In the genomic region with DNA sequence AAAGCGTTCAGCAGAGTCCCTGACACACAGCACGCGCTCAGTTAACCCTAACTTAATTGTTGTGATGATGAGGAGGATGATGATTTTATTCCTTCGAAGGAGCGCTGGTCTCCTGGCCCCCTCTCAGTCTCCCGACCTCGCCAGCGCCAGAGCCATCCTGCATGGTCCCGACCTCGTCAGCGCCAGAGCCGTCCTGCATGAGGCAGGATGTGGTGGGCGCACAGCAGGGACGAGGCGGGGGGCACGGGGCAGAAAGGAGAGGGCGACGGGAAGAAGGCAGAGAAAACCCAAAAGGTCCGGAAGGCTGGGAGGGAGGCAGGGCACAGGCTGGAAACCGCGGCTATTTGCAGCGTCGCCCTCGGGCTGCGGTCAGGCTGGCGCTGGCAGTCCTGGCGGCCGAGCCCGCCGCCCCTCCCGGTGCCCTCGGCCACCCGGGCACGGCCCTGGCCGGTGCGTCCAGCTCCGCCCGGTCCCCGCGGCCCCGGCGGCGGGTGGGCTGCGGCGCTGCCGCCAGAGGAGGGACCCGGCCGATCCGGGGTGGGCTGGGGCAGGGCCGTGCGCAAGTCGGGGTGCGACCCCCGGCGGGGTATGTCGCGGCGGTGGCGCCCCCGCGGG, we compare ENCODE assay signal across 8 cellular contexts. TPM values are rescaled to one million over a fixed set of nuclear protein-coding genes. Genes with fewer than 3 reads are reported as not detected.
DNase-seq lines count a peak whose midpoint lies in the region; ATAC-seq lines count a peak whose summit lies in the region.

No MANE protein-coding gene starts in this region.

- ATAC-seq in activated CD4-positive, CD25-positive, alpha-beta regulatory T cell treated with anti-CD3 and anti-CD28 coated beads, Interleukin-2, amount 50 U/mL, for 24 hours = peak; percentile 5 to 15
- no peak for ATAC-seq in GM19023 (IDR thresholded peaks at IDR 0.05; ENCODE audit: unreplicated experiment)
- no peak for ATAC-seq in HG02852 (IDR thresholded peaks at IDR 0.05; ENCODE audit: unreplicated experiment)
- ATAC-seq in GM19395 (IDR thresholded peaks at IDR 0.05; ENCODE audit: unreplicated experiment) = no peak

- H3K4me3 Mint-ChIP-seq in activated T-helper 1 cell treated with anti-CD3 and anti-CD28 coated beads, Interleukin-12 subunit alpha, Interleukin-12 subunit beta, Interleukin-2, Interleukin-4 antibody, amounts not matched to agents 30 ng/mL and 10 ng/mL and 1 ng/mL, durations not matched to agents 14 hours and 24 hours and 36 hours = peak overlapping the region; percentile 83

- no peaks in the 10 kb centered on the region for H3K9me3 Mint-ChIP-seq in activated T-helper 1 cell treated with anti-CD3 and anti-CD28 coated beads, Interleukin-12 subunit alpha, Interleukin-12 subunit beta, Interleukin-2, Interleukin-4 antibody, amounts not matched to agents 30 ng/mL and 10 ng/mL and 1 ng/mL, durations not matched to agents 14 hours and 24 hours and 36 hours

- H3K9ac ChIP-seq in iPS-15b (ENCODE audit: low read depth, low read length) = no peak overlapping the region

- H3K4me3 ChIP-seq in iPS-15b (ENCODE audit: low read depth, low read length) = peak overlapping the region; percentile 54

- H3K4me1 ChIP-seq in iPS-15b (ENCODE audit: control insufficient read depth, insufficient read depth, low read length) = peaks cover 10% of the 10 kb centered on the region

- peak overlapping the region; percentile 1 for H3K27ac Mint-ChIP-seq in activated T-helper 1 cell treated with anti-CD3 and anti-CD28 coated beads, Interleukin-12 subunit alpha, Interleukin-12 subunit beta, Interleukin-2, Interleukin-4 antibody, amounts not matched to agents 30 ng/mL and 10 ng/mL and 1 ng/mL, durations not matched to agents 14 hours and 24 hours and 36 hours

- peaks cover 15% of the 10 kb centered on the region for H3K27me3 Mint-ChIP-seq in activated T-helper 1 cell treated with anti-CD3 and anti-CD28 coated beads, Interleukin-12 subunit alpha, Interleukin-12 subunit beta, Interleukin-2, Interleukin-4 antibody, amounts not matched to agents 30 ng/mL and 10 ng/mL and 1 ng/mL, durations not matched to agents 14 hours and 24 hours and 36 hours (ENCODE audit: insufficient read depth)

- no peak for DNase-seq in activated CD4-positive, CD25-positive, alpha-beta regulatory T cell treated with anti-CD3 and anti-CD28 coated beads, Interleukin-2, amount 50 U/mL, for 72 hours
- no peak for DNase-seq in activated T-helper 1 cell treated with anti-CD3 and anti-CD28 coated beads, Interleukin-12 subunit alpha, Interleukin-12 subunit beta, Interleukin-2, Interleukin-4 antibody, amounts not matched to agents 30 ng/mL and 10 ng/mL and 1 ng/mL, durations not matched to agents 14 hours and 24 hours and 36 hours (ENCODE audit: low spot score)
- peak; percentile 32 for DNase-seq in stimulated activated CD8-positive, alpha-beta memory T cell treated with anti-CD3 and anti-CD28 coated beads, Interleukin-4, amount 100 ng/mL, for 48 hours

- peaks cover 45% of the 10 kb centered on the region for H3K27me3 ChIP-seq in iPS-15b (ENCODE audit: control insufficient read depth, insufficient read depth, low read length)

- H3K9me3 ChIP-seq in iPS-15b (ENCODE audit: control insufficient read depth, insufficient read depth, low read length) = no peaks in the 10 kb centered on the region

- H3K4me1 Mint-ChIP-seq in activated T-helper 1 cell treated with anti-CD3 and anti-CD28 coated beads, Interleukin-12 subunit alpha, Interleukin-12 subunit beta, Interleukin-2, Interleukin-4 antibody, amounts not matched to agents 30 ng/mL and 10 ng/mL and 1 ng/mL, durations not matched to agents 14 hours and 24 hours and 36 hours (ENCODE audit: low read depth) = peaks cover 12% of the 10 kb centered on the region

- intact Hi-C loops in activated T-helper 1 cell treated with anti-CD3 and anti-CD28 coated beads, Interleukin-12 subunit alpha, Interleukin-12 subunit beta, Interleukin-2, Interleukin-4 antibody, amounts not matched to agents 30 ng/mL and 10 ng/mL and 1 ng/mL, durations not matched to agents 14 hours and 24 hours and 36 hours (cut with micrococcal nuclease) = loop anchor here (1.0 to 5.0 kb wide), 3 partner anchors 62 to 284 kb away; partner anchors contain the start of gene KAT7

- peaks cover 3% of the 10 kb centered on the region for H3K36me3 Mint-ChIP-seq in activated T-helper 1 cell treated with anti-CD3 and anti-CD28 coated beads, Interleukin-12 subunit alpha, Interleukin-12 subunit beta, Interleukin-2, Interleukin-4 antibody, amounts not matched to agents 30 ng/mL and 10 ng/mL and 1 ng/mL, durations not matched to agents 14 hours and 24 hours and 36 hours (ENCODE audit: low read depth)

- H3K36me3 ChIP-seq in iPS-15b (ENCODE audit: control insufficient read depth, insufficient read depth, low read length) = peaks cover under 1% of the 10 kb centered on the region

RNA-seq across cellular contexts. Expression of gene TAC4, which starts 3.0 kb away (rescaled TPM):
- not detected in 2 replicates for total RNA-seq in activated T-helper 1 cell treated with anti-CD3 and anti-CD28 coated beads, Interleukin-12 subunit alpha, Interleukin-12 subunit beta, Interleukin-2, Interleukin-4 antibody, amounts not matched to agents 30 ng/mL and 10 ng/mL and 1 ng/mL, durations not matched to agents 14 hours and 24 hours and 36 hours

Comparison
In these comparisons a context has a peak if more than half of its experiments do, and no peak if none do; other contexts are left out.
1. ATAC-seq: peak in activated CD4-positive, CD25-positive, alpha-beta regulatory T cell treated with anti-CD3 and anti-CD28 coated beads, Interleukin-2, amount 50 U/mL, for 24 hours (2 of 2); none in GM19023 (single experiment), HG02852 (single experiment) and GM19395 (single experiment).